Comparison of ENCODE assay signal across 12 cellular contexts in the genomic region with DNA sequence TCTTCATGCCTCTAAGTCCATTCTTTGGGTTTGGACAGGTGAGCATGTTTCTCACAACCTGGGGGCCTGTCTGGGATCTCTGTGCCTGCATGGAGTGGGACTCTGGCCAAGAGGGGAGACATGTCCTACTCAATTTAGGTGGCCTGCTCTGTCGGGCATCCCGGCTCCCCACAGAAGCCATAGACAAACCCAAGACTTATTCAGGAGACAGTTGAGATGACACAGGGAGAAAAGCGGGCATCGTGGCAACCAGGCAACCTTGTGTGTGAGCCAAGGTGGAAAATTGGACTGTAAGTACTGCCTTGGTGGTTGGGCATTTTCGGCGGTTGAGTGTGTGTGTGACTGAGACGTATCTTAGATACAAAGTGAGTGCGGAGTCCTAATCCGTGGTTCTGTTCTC.
"Had no signal": no experiment of that assay in that cellular context is flagged by ENCODE, and none has a peak within 500 bp of the region (broad histone marks: within the 10 kb centered on the region; RNA-seq: fewer than 3 reads in every experiment).

No MANE protein-coding gene starts in this region.

- H3K4me3 ChIP-seq: lower lobe of right lung, spleen had no signal

- ATAC-seq: lower lobe of right lung; naive thymus-derived CD4-positive, alpha-beta T cell; sciatic nerve had no signal

- H3K9me3 ChIP-seq: lower lobe of right lung had no signal

- H3K27me3 ChIP-seq: spleen had no signal

- DNase-seq: activated gamma-delta T cell treated with Interleukin-2 at 50 U/mL for 16 hours; activated T-cell treated with anti-CD3 and anti-CD28 coated beads, Interleukin-2, amount 50 U/mL, for 48 hours; central memory CD4-positive, alpha-beta T cell; cortex of kidney; hippocampal formation; lower lobe of right lung; naive thymus-derived CD4-positive, alpha-beta T cell; spleen; stimulated activated CD4-positive, alpha-beta T cell treated with anti-CD3 and anti-CD28 coated beads, Interleukin-2, amount 100 ng/mL, for 24 hours; stimulated activated naive CD4-positive, alpha-beta T cell; substantia nigra had no signal

- H3K27ac ChIP-seq: lower lobe of right lung had no signal

- H3K36me3 ChIP-seq: lower lobe of right lung had no signal
